1 cellular context compared by ENCODE assay signal in genomic region chr10:49408437-49409306, GRCh38.
TF ChIP-seq lines count a peak whose summit lies in the region.

No MANE protein-coding gene starts in this region.

TF ChIP-seq in GM23338, 12 proteins besides CTCF, POLR2A, EP300 and RAD21 (continued from another document):
- TF ChIP-seq ETS1 (IDR thresholded peaks at IDR 0.05) (no peak), NANOG (IDR thresholded peaks at IDR 0.05; ENCODE audit: borderline replicate concordance) (no peak), STAT1 (IDR thresholded peaks at IDR 0.05; ENCODE audit: unreplicated experiment) (no peak), EZH2 (IDR thresholded peaks at IDR 0.05; ENCODE audit: low read depth, unreplicated experiment) (no peak), CREB1 (CRISPR knock-in tag; IDR thresholded peaks at IDR 0.05; ENCODE audit: low read depth) (no peak), POLR2AphosphoS5 (IDR thresholded peaks at IDR 0.05; ENCODE audit: low read depth) (no peak), JUNB (IDR thresholded peaks at IDR 0.05; ENCODE audit: unreplicated experiment) (no peak), ZNF114 (CRISPR knock-in tag; IDR thresholded peaks at IDR 0.05) (no peak)
